ENCODE assay signal across 10 cellular contexts in the genomic region with DNA sequence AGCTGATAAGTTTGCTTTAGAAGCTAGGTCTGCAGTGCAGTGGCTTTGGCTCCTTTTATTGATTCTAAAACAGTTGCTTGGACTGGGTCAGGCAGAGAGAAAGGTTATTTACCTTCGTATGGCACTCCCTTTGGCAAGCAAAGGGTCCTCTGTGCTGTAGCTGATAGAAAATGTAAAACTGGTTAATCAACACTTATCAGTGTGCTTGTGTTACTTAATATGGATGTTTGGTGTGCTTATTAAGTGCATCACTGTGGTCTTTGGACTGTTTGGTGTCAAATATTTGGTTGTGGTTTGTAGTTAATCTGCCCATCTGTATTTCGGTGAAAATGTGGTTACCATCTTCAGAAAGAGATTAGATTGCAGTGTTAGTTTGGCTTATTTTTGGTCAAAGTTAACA. TPM values are rescaled to one million over a fixed set of nuclear protein-coding genes. Genes with fewer than 3 reads are reported as not detected.
DNase-seq lines count a peak whose midpoint lies in the region; ATAC-seq and TF ChIP-seq lines count a peak whose summit lies in the region.
"Had no signal": no experiment of that assay in that cellular context is flagged by ENCODE, and none has a peak within 500 bp of the region (broad histone marks: within the 10 kb centered on the region; RNA-seq: fewer than 3 reads in every experiment).

No MANE protein-coding gene starts in this region.

- H3K79me2 ChIP-seq in SK-N-SH (ENCODE audit: insufficient read depth): peaks cover 71% of the 10 kb centered on the region

- H3K4me2 ChIP-seq in SK-N-SH: no peak overlapping the region

- no peak overlapping the region for H3K9ac ChIP-seq in SK-N-SH

- 71% methylated on average over 2 of the region's 2 CpGs for WGBS in SK-N-SH (ENCODE audit: low lambda C conversion rate)

- CTCF ChIA-PET in SK-N-SH (lab: Yijun Ruan, JAX): no interaction called here

- TF ChIP-seq CTCF in SK-N-SH (IDR thresholded peaks at IDR 0.05): no peak
- no peak for TF ChIP-seq CTCF in left ventricle myocardium inferior (IDR thresholded peaks at IDR 0.05; ENCODE audit: borderline replicate concordance)

- no peak for TF ChIP-seq RAD21 in SK-N-SH (IDR thresholded peaks at IDR 0.05; ENCODE audit: low read length)

- H3K27me3 ChIP-seq in SK-N-SH (ENCODE audit: insufficient read depth): no peaks in the 10 kb centered on the region
- no peaks in the 10 kb centered on the region for H3K27me3 ChIP-seq in left ventricle myocardium inferior (ENCODE audit: low read depth)

- ATAC-seq in GM18508 (IDR thresholded peaks at IDR 0.05; ENCODE audit: insufficient read depth, unreplicated experiment) (peak; percentile 42), GM21737 (IDR thresholded peaks at IDR 0.05; ENCODE audit: unreplicated experiment) (peak; percentile 39), HG03442 (IDR thresholded peaks at IDR 0.05; ENCODE audit: unreplicated experiment) (peak; percentile 48)

- no peak overlapping the region for H3K4me3 ChIP-seq in SK-N-SH (ENCODE audit: low read depth in 2 of 2, low read length in 1 of 2)
- H3K4me3 ChIP-seq in left ventricle myocardium inferior: no peak overlapping the region

- intact Hi-C loops in left ventricle myocardium inferior (cut with micrococcal nuclease): no loop called here

- no peak overlapping the region for H3K27ac ChIP-seq in SK-N-SH (ENCODE audit: low read depth in 2 of 2, low read length in 1 of 2)
- no peak overlapping the region for H3K27ac ChIP-seq in left ventricle myocardium inferior (replicated peaks)

- peaks cover 9% of the 10 kb centered on the region for H3F3A ChIP-seq in SK-N-SH (replicated peaks; ENCODE audit: insufficient read depth)

- H3K4me1 ChIP-seq in SK-N-SH (ENCODE audit: control insufficient read depth in 1 of 2, insufficient read depth in 2 of 2, low read depth in 1 of 2, low read length in 1 of 2): peaks cover 0 to 13% of the 10 kb centered on the region in 2 experiments; a peak in 2 of 4 replicates
- peaks cover 40% of the 10 kb centered on the region for H3K4me1 ChIP-seq in left ventricle myocardium inferior

- H3K36me3 ChIP-seq in SK-N-SH (replicated peaks in 1 of 2; ENCODE audit: control insufficient read depth in 1 of 2, insufficient read depth in 2 of 2, low read length in 1 of 2) (peaks cover 0 to 4% of the 10 kb centered on the region in 2 experiments), left ventricle myocardium inferior (no peaks in the 10 kb centered on the region)

- no peak overlapping the region for H2AFZ ChIP-seq in SK-N-SH (ENCODE audit: low read depth)

- H3K9me2 ChIP-seq in SK-N-SH: no peaks in the 10 kb centered on the region

- no peak for TF ChIP-seq EP300 in SK-N-SH (IDR thresholded peaks at IDR 0.05; ENCODE audit: borderline replicate concordance in 1 of 2, low read depth in 1 of 2, low read length in 1 of 2)

- H4K20me1 ChIP-seq in SK-N-SH (ENCODE audit: insufficient read depth): peaks cover 17% of the 10 kb centered on the region

- POLR2A ChIA-PET in SK-N-SH (lab: Yijun Ruan, JAX): no interaction called here

- H3K9me3 ChIP-seq in SK-N-SH (0 out of 2 replicates have a peak, but pooled peaks cover 5% of the 10 kb centered on the region), left ventricle myocardium inferior (replicated peaks) (peaks cover 16% of the 10 kb centered on the region)

- DNase-seq in glomerular visceral epithelial cell (ENCODE audit: extremely low spot score) (peak; percentile 32), midbrain (lab: John Stamatoyannopoulos, UW) (no peak), SK-N-SH (no peak), left ventricle myocardium inferior (no peak), GM19238 (ENCODE audit: insufficient read length, low spot score) (no peak)
- DNase-seq: NCI-H1436 treated with DMSO at 0.1 percent for 48 hours, SW 1271 had no signal

TF ChIP-seq in SK-N-SH, 30 proteins besides CTCF, POLR2A, EP300 and RAD21:
- TF ChIP-seq, protein P1, sequence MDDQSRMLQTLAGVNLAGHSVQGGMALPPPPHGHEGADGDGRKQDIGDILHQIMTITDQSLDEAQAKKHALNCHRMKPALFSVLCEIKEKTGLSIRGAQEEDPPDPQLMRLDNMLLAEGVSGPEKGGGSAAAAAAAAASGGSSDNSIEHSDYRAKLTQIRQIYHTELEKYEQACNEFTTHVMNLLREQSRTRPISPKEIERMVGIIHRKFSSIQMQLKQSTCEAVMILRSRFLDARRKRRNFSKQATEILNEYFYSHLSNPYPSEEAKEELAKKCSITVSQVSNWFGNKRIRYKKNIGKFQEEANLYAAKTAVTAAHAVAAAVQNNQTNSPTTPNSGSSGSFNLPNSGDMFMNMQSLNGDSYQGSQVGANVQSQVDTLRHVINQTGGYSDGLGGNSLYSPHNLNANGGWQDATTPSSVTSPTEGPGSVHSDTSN (IDR thresholded peaks at IDR 0.05): no peak
- TF ChIP-seq FOXM1 (IDR thresholded peaks at IDR 0.05; ENCODE audit: low read depth) (no peak), SIN3A (IDR thresholded peaks at IDR 0.05; ENCODE audit: borderline replicate concordance, low read depth, low read length) (no peak), TEAD4 (IDR thresholded peaks at IDR 0.05; ENCODE audit: borderline replicate concordance, insufficient read depth) (no peak), TAF1 (IDR thresholded peaks at IDR 0.05; ENCODE audit: borderline replicate concordance, low read depth, low read length) (no peak)
- TF ChIP-seq, protein P2, sequence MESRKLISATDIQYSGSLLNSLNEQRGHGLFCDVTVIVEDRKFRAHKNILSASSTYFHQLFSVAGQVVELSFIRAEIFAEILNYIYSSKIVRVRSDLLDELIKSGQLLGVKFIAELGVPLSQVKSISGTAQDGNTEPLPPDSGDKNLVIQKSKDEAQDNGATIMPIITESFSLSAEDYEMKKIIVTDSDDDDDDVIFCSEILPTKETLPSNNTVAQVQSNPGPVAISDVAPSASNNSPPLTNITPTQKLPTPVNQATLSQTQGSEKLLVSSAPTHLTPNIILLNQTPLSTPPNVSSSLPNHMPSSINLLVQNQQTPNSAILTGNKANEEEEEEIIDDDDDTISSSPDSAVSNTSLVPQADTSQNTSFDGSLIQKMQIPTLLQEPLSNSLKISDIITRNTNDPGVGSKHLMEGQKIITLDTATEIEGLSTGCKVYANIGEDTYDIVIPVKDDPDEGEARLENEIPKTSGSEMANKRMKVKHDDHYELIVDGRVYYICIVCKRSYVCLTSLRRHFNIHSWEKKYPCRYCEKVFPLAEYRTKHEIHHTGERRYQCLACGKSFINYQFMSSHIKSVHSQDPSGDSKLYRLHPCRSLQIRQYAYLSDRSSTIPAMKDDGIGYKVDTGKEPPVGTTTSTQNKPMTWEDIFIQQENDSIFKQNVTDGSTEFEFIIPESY (IDR thresholded peaks at IDR 0.05; ENCODE audit: borderline replicate concordance, low read depth): no peak
- TF ChIP-seq, protein P3, sequence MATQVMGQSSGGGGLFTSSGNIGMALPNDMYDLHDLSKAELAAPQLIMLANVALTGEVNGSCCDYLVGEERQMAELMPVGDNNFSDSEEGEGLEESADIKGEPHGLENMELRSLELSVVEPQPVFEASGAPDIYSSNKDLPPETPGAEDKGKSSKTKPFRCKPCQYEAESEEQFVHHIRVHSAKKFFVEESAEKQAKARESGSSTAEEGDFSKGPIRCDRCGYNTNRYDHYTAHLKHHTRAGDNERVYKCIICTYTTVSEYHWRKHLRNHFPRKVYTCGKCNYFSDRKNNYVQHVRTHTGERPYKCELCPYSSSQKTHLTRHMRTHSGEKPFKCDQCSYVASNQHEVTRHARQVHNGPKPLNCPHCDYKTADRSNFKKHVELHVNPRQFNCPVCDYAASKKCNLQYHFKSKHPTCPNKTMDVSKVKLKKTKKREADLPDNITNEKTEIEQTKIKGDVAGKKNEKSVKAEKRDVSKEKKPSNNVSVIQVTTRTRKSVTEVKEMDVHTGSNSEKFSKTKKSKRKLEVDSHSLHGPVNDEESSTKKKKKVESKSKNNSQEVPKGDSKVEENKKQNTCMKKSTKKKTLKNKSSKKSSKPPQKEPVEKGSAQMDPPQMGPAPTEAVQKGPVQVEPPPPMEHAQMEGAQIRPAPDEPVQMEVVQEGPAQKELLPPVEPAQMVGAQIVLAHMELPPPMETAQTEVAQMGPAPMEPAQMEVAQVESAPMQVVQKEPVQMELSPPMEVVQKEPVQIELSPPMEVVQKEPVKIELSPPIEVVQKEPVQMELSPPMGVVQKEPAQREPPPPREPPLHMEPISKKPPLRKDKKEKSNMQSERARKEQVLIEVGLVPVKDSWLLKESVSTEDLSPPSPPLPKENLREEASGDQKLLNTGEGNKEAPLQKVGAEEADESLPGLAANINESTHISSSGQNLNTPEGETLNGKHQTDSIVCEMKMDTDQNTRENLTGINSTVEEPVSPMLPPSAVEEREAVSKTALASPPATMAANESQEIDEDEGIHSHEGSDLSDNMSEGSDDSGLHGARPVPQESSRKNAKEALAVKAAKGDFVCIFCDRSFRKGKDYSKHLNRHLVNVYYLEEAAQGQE (IDR thresholded peaks at IDR 0.05; ENCODE audit: low read depth, low read length): no peak
TF ChIP-seq in SK-N-SH: peak in this region for 0.

RNA-seq across cellular contexts. Expression of a gene that starts 16.0 kb away (rescaled TPM):
- polyA plus RNA-seq in SK-N-SH (2012; rRNA removed): 46.4 and 57.9 TPM in 2 replicates
- polyA plus RNA-seq in SK-N-SH (2012; cell fraction: cytosol; rRNA removed): 50.8 and 54.0 TPM in 2 replicates
- 16.5 and 17.7 TPM in 2 replicates for polyA plus RNA-seq in SK-N-SH (2012; cell fraction: nucleus; rRNA removed)
- 47.2 TPM for total RNA-seq in left ventricle myocardium inferior
